Comparison of ENCODE assay signal across 9 cellular contexts in genomic region chr4:97987019-97987648, GRCh38.
DNase-seq lines count a peak whose midpoint lies in the region; ATAC-seq and TF ChIP-seq lines count a peak whose summit lies in the region.
"Had no signal": no experiment of that assay in that cellular context is flagged by ENCODE, and none has a peak within 500 bp of the region (broad histone marks: within the 10 kb centered on the region; RNA-seq: fewer than 3 reads in every experiment).

No MANE protein-coding gene starts in this region.

- no peaks in the 10 kb centered on the region for H3K36me3 Mint-ChIP-seq in CD4-positive, alpha-beta T cell (ENCODE audit: low read depth)
- H3K36me3 Mint-ChIP-seq: CD4-positive, CD25-positive, alpha-beta regulatory T cell had no signal

- no peak overlapping the region for H3K4me2 ChIP-seq in smooth muscle cell

- no peaks in the 10 kb centered on the region for H3K4me1 ChIP-seq in smooth muscle cell (ENCODE audit: low read depth)

- 47% methylated on average over 2 of the region's 2 CpGs for WGBS in smooth muscle cell (ENCODE audit: low lambda C conversion rate)

- intact Hi-C loops in CD4-positive, alpha-beta T cell (cut with DNase I, micrococcal nuclease): no loop called here

- no peaks in the 10 kb centered on the region for H3K27me3 ChIP-seq in smooth muscle cell (ENCODE audit: low read depth)
- no peaks in the 10 kb centered on the region for H3K27me3 ChIP-seq in CD4-positive, alpha-beta T cell (ENCODE audit: control insufficient read depth, insufficient read depth, low read length)

- peak; percentile 45 for DNase-seq in NCI-H2171 treated with DMSO at 0.1 percent for 48 hours (lab: John Stamatoyannopoulos, UW)
- DNase-seq in NCI-H2171 (lab: John Stamatoyannopoulos, UW): no peak
- peak; percentile 15 for DNase-seq in NCI-H82 treated with DMSO at 0.1 percent for 48 hours (lab: John Stamatoyannopoulos, UW; ENCODE audit: unreplicated experiment)
- DNase-seq in epithelial cell of esophagus (ENCODE audit: low read depth): peak; percentile 69
- DNase-seq in smooth muscle cell (lab: John Stamatoyannopoulos, UW; ENCODE audit: unreplicated experiment): no peak
- DNase-seq in epidermal melanocyte (ENCODE audit: insufficient read length, low spot score): no peak
- DNase-seq in GDM1 (lab: John Stamatoyannopoulos, UW): no peak
- DNase-seq in CD4-positive, alpha-beta T cell: no peak

- H3K36me3 ChIP-seq in smooth muscle cell (ENCODE audit: low read depth): no peaks in the 10 kb centered on the region

- no peaks in the 10 kb centered on the region for H3K27me3 Mint-ChIP-seq in CD4-positive, alpha-beta T cell

- no peaks in the 10 kb centered on the region for H3K9me3 Mint-ChIP-seq in CD4-positive, alpha-beta T cell

- no peaks in the 10 kb centered on the region for H4K20me1 ChIP-seq in smooth muscle cell (ENCODE audit: low read depth)

- no peaks in the 10 kb centered on the region for H3K79me2 ChIP-seq in smooth muscle cell (ENCODE audit: low read depth)

- H2AFZ ChIP-seq in smooth muscle cell (ENCODE audit: low read depth): no peak overlapping the region

- no peak overlapping the region for H3K9ac ChIP-seq in smooth muscle cell (ENCODE audit: low read depth)

- CTCF ChIA-PET in CD4-positive, alpha-beta T cell (lab: Charles Lee): no interaction called here

- peak; percentile 67 for TF ChIP-seq CTCF in epithelial cell of esophagus (IDR thresholded peaks at IDR 0.05; ENCODE audit: insufficient read depth, low read depth, low read length, missing control alignments)
- peak; percentile 54 for TF ChIP-seq CTCF in smooth muscle cell (IDR thresholded peaks at IDR 0.05; ENCODE audit: borderline replicate concordance, insufficient read depth, poor library complexity, severe bottlenecking)
- TF ChIP-seq CTCF in CD4-positive, alpha-beta T cell (IDR thresholded peaks at IDR 0.05): no peak

- no peak overlapping the region for H3K27ac ChIP-seq in smooth muscle cell (ENCODE audit: low read depth)
- no peak overlapping the region for H3K27ac ChIP-seq in CD4-positive, alpha-beta T cell (ENCODE audit: low read depth, low read length)

- H3K4me3 Mint-ChIP-seq in CD4-positive, alpha-beta T cell: no peak overlapping the region
- H3K4me3 Mint-ChIP-seq: CD4-positive, CD25-positive, alpha-beta regulatory T cell had no signal

- H3K4me1 Mint-ChIP-seq in CD4-positive, alpha-beta T cell (ENCODE audit: low read depth): no peaks in the 10 kb centered on the region
- H3K4me1 Mint-ChIP-seq: CD4-positive, CD25-positive, alpha-beta regulatory T cell had no signal

- no peaks in the 10 kb centered on the region for H3F3A ChIP-seq in smooth muscle cell (ENCODE audit: low read depth)

- H3K27ac Mint-ChIP-seq in CD4-positive, alpha-beta T cell: no peak overlapping the region
- H3K27ac Mint-ChIP-seq: CD4-positive, CD25-positive, alpha-beta regulatory T cell had no signal

- POLR2A ChIA-PET in CD4-positive, alpha-beta T cell (lab: Charles Lee): no interaction called here

- H3K9me3 ChIP-seq in smooth muscle cell (replicated peaks; ENCODE audit: low read depth): no peaks in the 10 kb centered on the region
- no peaks in the 10 kb centered on the region for H3K9me3 ChIP-seq in CD4-positive, alpha-beta T cell (ENCODE audit: control insufficient read depth, low read length)

- no peak for ATAC-seq in CD4-positive, alpha-beta T cell (ENCODE audit: poor library complexity)

- no peak overlapping the region for H3K4me3 ChIP-seq in epithelial cell of esophagus (ENCODE audit: low read length)
- no peak overlapping the region for H3K4me3 ChIP-seq in smooth muscle cell

Comparison
In these comparisons a context has a peak if more than half of its experiments do, and no peak if none do; other contexts are left out.
1. DNase-seq: peak in NCI-H2171 treated with DMSO at 0.1 percent for 48 hours (single experiment), NCI-H82 treated with DMSO at 0.1 percent for 48 hours (single experiment) and epithelial cell of esophagus (single experiment); none in NCI-H2171 (single experiment), smooth muscle cell (single experiment), epidermal melanocyte (single experiment), GDM1 (single experiment) and CD4-positive, alpha-beta T cell (0 of 10).